ENCODE assay signal across 9 cellular contexts in the genomic region with DNA sequence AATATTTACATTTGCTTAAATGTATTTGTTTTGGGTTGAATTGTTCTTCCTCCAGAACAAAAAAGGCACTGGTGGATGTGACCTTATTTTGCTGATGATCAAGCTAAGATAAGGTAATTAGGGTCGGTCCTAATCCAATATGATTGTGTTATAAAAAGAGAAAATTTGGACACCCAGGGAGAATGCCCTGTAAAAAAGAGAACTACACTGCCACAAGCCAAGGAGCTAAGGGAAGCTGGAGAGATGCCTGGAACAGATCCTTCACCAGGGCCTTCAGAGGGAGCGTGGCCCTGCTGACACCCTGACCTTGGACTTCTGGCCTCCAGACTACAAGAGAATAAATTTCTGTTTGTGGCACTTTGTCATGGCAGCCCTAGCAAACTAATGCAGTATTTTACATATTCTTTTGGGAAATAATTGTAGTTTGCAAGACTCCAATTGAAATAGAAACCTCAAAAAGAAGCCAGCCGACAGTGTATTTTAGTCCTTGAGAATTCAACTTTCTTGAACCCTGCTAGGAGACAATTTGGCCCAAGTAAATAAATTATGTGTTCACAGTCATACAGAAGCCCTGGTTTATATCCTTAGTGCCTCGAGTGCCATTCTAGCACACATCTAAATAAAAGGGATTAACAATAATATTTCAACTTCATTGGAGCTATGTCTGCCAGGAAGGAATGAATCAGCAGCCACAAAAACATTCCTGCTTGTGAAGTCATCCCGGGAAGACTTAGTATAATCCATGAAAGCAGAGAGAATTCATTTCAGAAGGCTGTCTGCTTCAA.
DNase-seq lines count a peak whose midpoint lies in the region; ATAC-seq and TF ChIP-seq lines count a peak whose summit lies in the region.
"Had no signal": no experiment of that assay in that cellular context is flagged by ENCODE, and none has a peak within 500 bp of the region (broad histone marks: within the 10 kb centered on the region; RNA-seq: fewer than 3 reads in every experiment).

No MANE protein-coding gene starts in this region.

- no peak for ATAC-seq in HG02588 (IDR thresholded peaks at IDR 0.05; ENCODE audit: unreplicated experiment)

- TF ChIP-seq CTCF in BJ (IDR thresholded peaks at IDR 0.05; ENCODE audit: insufficient read depth, low read depth, low read length) (no peak), fibroblast of pulmonary artery (IDR thresholded peaks at IDR 0.05; ENCODE audit: low read length, missing control alignments) (no peak), ovary (IDR thresholded peaks at IDR 0.05) (no peak)

- no peak for TF ChIP-seq EP300 in ovary (IDR thresholded peaks at IDR 0.05)

- POLR2A ChIA-PET in BJ (lab: Charles Lee), result interaction anchor here (0.5 to 1.4 kb wide), 9 partner anchors 12 to 301 kb away, joined by 3 to 5 read pairs (median 3); no protein-coding TSS in a partner anchor

- intact Hi-C loops in ovary (cut with DNase I), result no loop called here

- DNase-seq in BJ (ENCODE audit: low read depth) (peak; percentile 96), SJCRH30 (peak; percentile 68 to 80), fibroblast of pulmonary artery (ENCODE audit: low read depth) (peak; percentile 96), ovary (peak in 4 of 5 donors; percentile 63 to 69 (median 67)), DMS79 treated with DMSO at 0.1 percent for 48 hours (lab: John Stamatoyannopoulos, UW) (no peak), occipital lobe (lab: John Stamatoyannopoulos, UW) (no peak)
- DNase-seq in activated CD4-positive, alpha-beta T cell treated with anti-CD3 and anti-CD28 coated beads for 48 hours, result no peak
- DNase-seq: islet precursor cell had no signal

- CTCF ChIA-PET in BJ (lab: Yijun Ruan, JAX), result interaction anchor here (1.4 to 2.5 kb wide), 5 partner anchors 8 to 208 kb away, joined by 4 to 7 read pairs (median 6); a partner anchor contains a TSS

- H3K27ac ChIP-seq in SJCRH30, result peak overlapping the region; percentile 86
- H3K27ac ChIP-seq in ovary, result peak overlapping the region; percentile 56 to 59

- no peak for TF ChIP-seq POLR2A in ovary (IDR thresholded peaks at IDR 0.05)

- H3K9me3 ChIP-seq in SJCRH30 (replicated peaks) (no peaks in the 10 kb centered on the region), ovary (no peaks in the 10 kb centered on the region)

- H3K36me3 ChIP-seq in BJ (ENCODE audit: control insufficient read depth, insufficient read depth, low read length) (no peaks in the 10 kb centered on the region), SJCRH30 (no peaks in the 10 kb centered on the region), ovary (no peaks in the 10 kb centered on the region)

- H3K4me1 ChIP-seq in SJCRH30, result peaks cover 52% of the 10 kb centered on the region
- peaks cover 14% of the 10 kb centered on the region for H3K4me1 ChIP-seq in ovary (ENCODE audit: insufficient read depth)

- no peaks in the 10 kb centered on the region for H3K27me3 ChIP-seq in BJ (ENCODE audit: control insufficient read depth, insufficient read depth, low read length)
- no peaks in the 10 kb centered on the region for H3K27me3 ChIP-seq in SJCRH30
- H3K27me3 ChIP-seq in ovary, result no peaks in the 10 kb centered on the region

- 12 to 22% (median 19%) methylated on average over 5 of the region's 5 CpGs for WGBS in ovary, 3 donors

- H3K4me3 ChIP-seq in BJ (ENCODE audit: low read depth, low read length) (no peak overlapping the region), SJCRH30 (no peak overlapping the region), fibroblast of pulmonary artery (replicated peaks; ENCODE audit: low read depth, low read length) (no peak overlapping the region), ovary (no peak overlapping the region)

Comparison
In these comparisons a context has a peak if more than half of its experiments do, and no peak if none do; other contexts are left out.
1. DNase-seq: peak in BJ (single experiment), SJCRH30 (2 of 2), fibroblast of pulmonary artery (single experiment) and ovary (4 of 5); none in DMS79 treated with DMSO at 0.1 percent for 48 hours (single experiment), activated CD4-positive, alpha-beta T cell treated with anti-CD3 and anti-CD28 coated beads for 48 hours (single experiment) and occipital lobe (single experiment).